In genomic region chr2:167322795-167323194, GRCh38 we compare ENCODE assay signal across 38 cellular contexts. TPM values are rescaled to one million over a fixed set of nuclear protein-coding genes. Genes with fewer than 3 reads are reported as not detected.
"Had no signal": no experiment of that assay in that cellular context is flagged by ENCODE, and none has a peak within 500 bp of the region (broad histone marks: within the 10 kb centered on the region; RNA-seq: fewer than 3 reads in every experiment).

No MANE protein-coding gene starts in this region.

- H3K4me3 ChIP-seq: adrenal gland, ascending aorta, body of pancreas, breast epithelium, cardiac muscle cell had no signal

- H3K36me3 ChIP-seq: adrenal gland, ascending aorta, brain microvascular endothelial cell, breast epithelium, cardiac muscle cell had no signal

- H3K36me3 Mint-ChIP-seq: activated naive CD4-positive, alpha-beta T cell treated with anti-CD3 and anti-CD28 coated beads, Interleukin-2, amount 10 ng/mL, durations not matched to agents 7 days and 5 days; activated naive CD4-positive, alpha-beta T cell treated with anti-CD3 and anti-CD28 coated beads, Interleukin-2, amount 50 U/mL, for 24 hours; activated naive CD4-positive, alpha-beta T cell treated with anti-CD3 and anti-CD28 coated beads, Interleukin-2, amount 50 U/mL, for 72 hours; activated naive CD8-positive, alpha-beta T cell; activated naive CD8-positive, alpha-beta T cell treated with anti-CD3 and anti-CD28 coated beads for 36 hours; activated naive CD8-positive, alpha-beta T cell treated with anti-CD3 and anti-CD28 coated beads, Interleukin-2, amount 10 ng/mL, durations not matched to agents 7 days and 5 days had no signal

- H3K4me1 Mint-ChIP-seq: activated naive CD4-positive, alpha-beta T cell treated with anti-CD3 and anti-CD28 coated beads, Interleukin-2, amount 10 ng/mL, durations not matched to agents 7 days and 5 days; activated naive CD4-positive, alpha-beta T cell treated with anti-CD3 and anti-CD28 coated beads, Interleukin-2, amount 50 U/mL, for 24 hours; activated naive CD8-positive, alpha-beta T cell treated with anti-CD3 and anti-CD28 coated beads for 36 hours; activated naive CD8-positive, alpha-beta T cell treated with anti-CD3 and anti-CD28 coated beads, Interleukin-2, amount 10 ng/mL, durations not matched to agents 7 days and 5 days; activated naive CD8-positive, alpha-beta T cell treated with anti-CD3 and anti-CD28 coated beads, Interleukin-2, amount 50 U/mL, for 24 hours; activated T-helper 17 cell treated with anti-CD3 and anti-CD28 coated beads, Interleukin-2, amount 50 U/mL, for 72 hours; central memory CD8-positive, alpha-beta T cell had no signal

- H3K9me3 ChIP-seq: adrenal gland, ascending aorta, body of pancreas, breast epithelium had no signal

- H3K4me3 Mint-ChIP-seq: activated naive CD4-positive, alpha-beta T cell treated with anti-CD3 and anti-CD28 coated beads for 36 hours; activated naive CD4-positive, alpha-beta T cell treated with anti-CD3 and anti-CD28 coated beads, Interleukin-2, amount 10 ng/mL, durations not matched to agents 7 days and 5 days; activated naive CD4-positive, alpha-beta T cell treated with anti-CD3 and anti-CD28 coated beads, Interleukin-2, amount 50 U/mL, for 24 hours; activated naive CD8-positive, alpha-beta T cell; activated naive CD8-positive, alpha-beta T cell treated with anti-CD3 and anti-CD28 coated beads for 36 hours; activated naive CD8-positive, alpha-beta T cell treated with anti-CD3 and anti-CD28 coated beads, Interleukin-2, amount 10 ng/mL, durations not matched to agents 7 days and 5 days; activated naive CD8-positive, alpha-beta T cell treated with anti-CD3 and anti-CD28 coated beads, Interleukin-2, amount 50 U/mL, for 24 hours; activated T-cell treated with anti-CD3 and anti-CD28 coated beads, Interleukin-2, amount 50 U/mL, for 24 hours; activated T-cell treated with anti-CD3 and anti-CD28 coated beads, Interleukin-2, amount 50 U/mL, for 4 hours; activated T-cell treated with anti-CD3 and anti-CD28 coated beads, Interleukin-2, amount 50 U/mL, for 72 hours; activated T-helper 1 cell treated with anti-CD3 and anti-CD28 coated beads, Interleukin-12 subunit alpha, Interleukin-12 subunit beta, Interleukin-2, Interleukin-4 antibody, amounts not matched to agents 30 ng/mL and 10 ng/mL and 1 ng/mL, durations not matched to agents 14 hours and 24 hours and 36 hours; activated T-helper 17 cell treated with anti-CD3 and anti-CD28 coated beads, Interleukin-2, amount 50 U/mL, for 72 hours; brain; central memory CD8-positive, alpha-beta T cell had no signal

- H3K27me3 ChIP-seq: adrenal gland, ascending aorta, body of pancreas, brain microvascular endothelial cell, breast epithelium, cardiac muscle cell had no signal

- H3K27ac ChIP-seq: adrenal gland, ascending aorta, body of pancreas, brain microvascular endothelial cell, breast epithelium, cardiac muscle cell had no signal

- H3K9me3 Mint-ChIP-seq: activated naive CD4-positive, alpha-beta T cell treated with anti-CD3 and anti-CD28 coated beads for 36 hours; activated naive CD4-positive, alpha-beta T cell treated with anti-CD3 and anti-CD28 coated beads, Interleukin-2, amount 10 ng/mL, durations not matched to agents 7 days and 5 days; activated naive CD4-positive, alpha-beta T cell treated with anti-CD3 and anti-CD28 coated beads, Interleukin-2, amount 50 U/mL, for 24 hours; activated naive CD8-positive, alpha-beta T cell treated with anti-CD3 and anti-CD28 coated beads for 36 hours; activated naive CD8-positive, alpha-beta T cell treated with anti-CD3 and anti-CD28 coated beads, Interleukin-2, amount 10 ng/mL, durations not matched to agents 7 days and 5 days; activated naive CD8-positive, alpha-beta T cell treated with anti-CD3 and anti-CD28 coated beads, Interleukin-2, amount 50 U/mL, for 24 hours; activated T-cell treated with anti-CD3 and anti-CD28 coated beads, Interleukin-2, amount 50 U/mL, for 24 hours; activated T-cell treated with anti-CD3 and anti-CD28 coated beads, Interleukin-2, amount 50 U/mL, for 4 hours; activated T-helper 1 cell treated with anti-CD3 and anti-CD28 coated beads, Interleukin-12 subunit alpha, Interleukin-12 subunit beta, Interleukin-2, Interleukin-4 antibody, amounts not matched to agents 30 ng/mL and 10 ng/mL and 1 ng/mL, durations not matched to agents 14 hours and 24 hours and 36 hours; activated T-helper 17 cell treated with anti-CD3 and anti-CD28 coated beads, Interleukin-2, amount 50 U/mL, for 72 hours; activated T-helper 2 cell treated with anti-CD3 and anti-CD28 coated beads, Interferon-gamma antibody, Interleukin-2, Interleukin-4, amounts not matched to agents 10 μg/mL and 5 μg/mL and 100 μg/mL, durations not matched to agents 14 hours and 24 hours and 36 hours; central memory CD8-positive, alpha-beta T cell had no signal

- H3K27me3 Mint-ChIP-seq: activated naive CD4-positive, alpha-beta T cell treated with anti-CD3 and anti-CD28 coated beads, Interleukin-2, amount 10 ng/mL, durations not matched to agents 7 days and 5 days; activated naive CD4-positive, alpha-beta T cell treated with anti-CD3 and anti-CD28 coated beads, Interleukin-2, amount 50 U/mL, for 24 hours; activated naive CD8-positive, alpha-beta T cell; activated naive CD8-positive, alpha-beta T cell treated with anti-CD3 and anti-CD28 coated beads, Interleukin-2, amount 50 U/mL, for 24 hours; activated T-helper 17 cell treated with anti-CD3 and anti-CD28 coated beads, Interleukin-2, amount 50 U/mL, for 72 hours; central memory CD8-positive, alpha-beta T cell had no signal

- DNase-seq: activated effector memory CD4-positive, alpha-beta T cell treated with anti-CD3 and anti-CD28 coated beads, Interleukin-2, amount 50 U/mL, for 16 hours; activated effector memory CD4-positive, alpha-beta T cell treated with Interleukin-2 at 50 U/mL for 16 hours; activated gamma-delta T cell; activated gamma-delta T cell treated with Interleukin-2 at 50 U/mL for 16 hours; activated naive CD4-positive, alpha-beta T cell; activated naive CD4-positive, alpha-beta T cell treated with anti-CD3 and anti-CD28 coated beads for 36 hours; activated naive CD4-positive, alpha-beta T cell treated with anti-CD3 and anti-CD28 coated beads, Interleukin-2, amount 10 ng/mL, durations not matched to agents 7 days and 5 days; activated naive CD4-positive, alpha-beta T cell treated with anti-CD3 and anti-CD28 coated beads, Interleukin-2, amount 50 U/mL, for 16 hours; activated naive CD4-positive, alpha-beta T cell treated with Interleukin-2 at 50 U/mL for 16 hours; activated naive CD8-positive, alpha-beta T cell treated with anti-CD3 and anti-CD28 coated beads for 36 hours; activated naive CD8-positive, alpha-beta T cell treated with anti-CD3 and anti-CD28 coated beads, Interleukin-2, amount 10 ng/mL, durations not matched to agents 7 days and 5 days; activated naive CD8-positive, alpha-beta T cell treated with anti-CD3 and anti-CD28 coated beads, Interleukin-2, amount 50 U/mL, for 24 hours; activated T-cell treated with anti-CD3 and anti-CD28 coated beads, Interleukin-2, amount 50 U/mL, for 24 hours; activated T-cell treated with anti-CD3 and anti-CD28 coated beads, Interleukin-2, amount 50 U/mL, for 4 hours; activated T-cell treated with anti-CD3 and anti-CD28 coated beads, Interleukin-2, amount 50 U/mL, for 48 hours; activated T-cell treated with anti-CD3 and anti-CD28 coated beads, Interleukin-2, amount 50 U/mL, for 72 hours; adrenal gland; amniotic stem cell; amygdala; anterior cingulate cortex; aorta; body of pancreas; brain microvascular endothelial cell; caudate nucleus; central memory CD4-positive, alpha-beta T cell; cerebellar nuclear complex had no signal

- ATAC-seq: activated naive CD4-positive, alpha-beta T cell treated with anti-CD3 and anti-CD28 coated beads, Interleukin-2, amount 50 U/mL, for 72 hours; activated naive CD8-positive, alpha-beta T cell treated with anti-CD3 and anti-CD28 coated beads, Interleukin-2, amount 50 U/mL, for 24 hours; activated T-cell treated with anti-CD3 and anti-CD28 coated beads, Interleukin-2, amount 50 U/mL, for 4 hours; activated T-cell treated with anti-CD3 and anti-CD28 coated beads, Interleukin-2, amount 50 U/mL, for 72 hours; activated T-helper 17 cell treated with anti-CD3 and anti-CD28 coated beads, Interleukin-2, amount 50 U/mL, for 72 hours; body of pancreas had no signal

- H3K27ac Mint-ChIP-seq: activated naive CD4-positive, alpha-beta T cell treated with anti-CD3 and anti-CD28 coated beads for 36 hours; activated naive CD4-positive, alpha-beta T cell treated with anti-CD3 and anti-CD28 coated beads, Interleukin-2, amount 10 ng/mL, durations not matched to agents 7 days and 5 days; activated naive CD4-positive, alpha-beta T cell treated with anti-CD3 and anti-CD28 coated beads, Interleukin-2, amount 50 U/mL, for 24 hours; activated naive CD4-positive, alpha-beta T cell treated with anti-CD3 and anti-CD28 coated beads, Interleukin-2, amount 50 U/mL, for 72 hours; activated naive CD8-positive, alpha-beta T cell; activated naive CD8-positive, alpha-beta T cell treated with anti-CD3 and anti-CD28 coated beads for 36 hours; activated naive CD8-positive, alpha-beta T cell treated with anti-CD3 and anti-CD28 coated beads, Interleukin-2, amount 10 ng/mL, durations not matched to agents 7 days and 5 days; activated naive CD8-positive, alpha-beta T cell treated with anti-CD3 and anti-CD28 coated beads, Interleukin-2, amount 50 U/mL, for 24 hours; activated T-cell treated with anti-CD3 and anti-CD28 coated beads, Interleukin-2, amount 50 U/mL, for 24 hours; activated T-cell treated with anti-CD3 and anti-CD28 coated beads, Interleukin-2, amount 50 U/mL, for 72 hours; activated T-helper 1 cell treated with anti-CD3 and anti-CD28 coated beads, Interleukin-12 subunit alpha, Interleukin-12 subunit beta, Interleukin-2, Interleukin-4 antibody, amounts not matched to agents 30 ng/mL and 10 ng/mL and 1 ng/mL, durations not matched to agents 14 hours and 24 hours and 36 hours; activated T-helper 17 cell treated with anti-CD3 and anti-CD28 coated beads, Interleukin-2, amount 50 U/mL, for 72 hours; activated T-helper 2 cell treated with anti-CD3 and anti-CD28 coated beads, Interferon-gamma antibody, Interleukin-2, Interleukin-4, amounts not matched to agents 10 μg/mL and 5 μg/mL and 100 μg/mL, durations not matched to agents 14 hours and 24 hours and 36 hours; brain had no signal

- H3K4me1 ChIP-seq: adrenal gland, ascending aorta, body of pancreas, breast epithelium had no signal

RNA-seq across cellular contexts. Expression of gene B3GALT1, which starts 30.0 kb away (rescaled TPM):
- total RNA-seq: activated naive CD4-positive, alpha-beta T cell treated with anti-CD3 and anti-CD28 coated beads for 36 hours; activated naive CD8-positive, alpha-beta T cell treated with anti-CD3 and anti-CD28 coated beads for 36 hours; activated naive CD8-positive, alpha-beta T cell treated with anti-CD3 and anti-CD28 coated beads, Interleukin-2, amount 10 ng/mL, durations not matched to agents 7 days and 5 days; activated T-cell treated with anti-CD3 and anti-CD28 coated beads, Interleukin-2, amount 50 U/mL, for 72 hours; activated T-helper 1 cell treated with anti-CD3 and anti-CD28 coated beads, Interleukin-12 subunit alpha, Interleukin-12 subunit beta, Interleukin-2, Interleukin-4 antibody, amounts not matched to agents 30 ng/mL and 10 ng/mL and 1 ng/mL, durations not matched to agents 14 hours and 24 hours and 36 hours; activated T-helper 17 cell treated with anti-CD3 and anti-CD28 coated beads, Interleukin-2, amount 50 U/mL, for 72 hours; activated T-helper 2 cell treated with anti-CD3 and anti-CD28 coated beads, Interferon-gamma antibody, Interleukin-2, Interleukin-4, amounts not matched to agents 10 μg/mL and 5 μg/mL and 100 μg/mL, durations not matched to agents 14 hours and 24 hours and 36 hours; bronchial epithelial cell had no signal
- polyA plus RNA-seq: aorta had no signal
